Comparison of ENCODE assay signal across 1 cellular context in genomic region chr11:44978279-44978960, GRCh38.
A peak's percentile ranks its signal among the peaks of the same experiment; 100 is the strongest.
TF ChIP-seq lines count a peak whose summit lies in the region.

No MANE protein-coding gene starts in this region.

TF ChIP-seq in HEK293, 187 proteins besides CTCF, POLR2A, EP300 and RAD21 (continued from another document):
- TF ChIP-seq ZBTB10 (tag by site-specific recombination; IDR thresholded peaks at IDR 0.05) (peak; percentile 33; the same call in 1 of the 2 replicates), ZNF776 (tag by site-specific recombination; IDR thresholded peaks at IDR 0.05; ENCODE audit: borderline replicate concordance) (0 out of 2 replicates have a peak, but pooled peaks have one; percentile 14), ZSCAN16 (tag by site-specific recombination; IDR thresholded peaks at IDR 0.05) (no peak), ZSCAN4 (tag by site-specific recombination; IDR thresholded peaks at IDR 0.05) (peak; percentile 97), ZNF473 (tag by site-specific recombination; IDR thresholded peaks at IDR 0.05) (no peak), ZNF16 (tag by site-specific recombination; IDR thresholded peaks at IDR 0.05; ENCODE audit: low read depth) (no peak), PATZ1 (tag by site-specific recombination; IDR thresholded peaks at IDR 0.05) (no peak), SALL2 (tag by site-specific recombination; IDR thresholded peaks at IDR 0.05; ENCODE audit: borderline replicate concordance) (0 out of 2 replicates have a peak, but pooled peaks have one; percentile 50), ZNF292 (tag by site-specific recombination; IDR thresholded peaks at IDR 0.05; ENCODE audit: borderline replicate concordance, low read depth) (no peak), ZNF621 (tag by site-specific recombination; IDR thresholded peaks at IDR 0.05) (peak; percentile 66; the same call in 1 of the 2 replicates), ZNF157 (tag by site-specific recombination; IDR thresholded peaks at IDR 0.05) (peak; percentile 34; the same call in 1 of the 2 replicates), ZFP3 (tag by site-specific recombination; IDR thresholded peaks at IDR 0.05; ENCODE audit: low read depth) (no peak), ZBTB17 (tag by site-specific recombination; IDR thresholded peaks at IDR 0.05) (no peak), KLF7 (tag by site-specific recombination; IDR thresholded peaks at IDR 0.05; ENCODE audit: borderline replicate concordance) (no peak), ZNF391 (tag by site-specific recombination; IDR thresholded peaks at IDR 0.05; ENCODE audit: borderline replicate concordance, low read depth) (no peak), ZNF549 (tag by site-specific recombination; IDR thresholded peaks at IDR 0.05) (no peak), HOXA7 (CRISPR knock-in tag; IDR thresholded peaks at IDR 0.05; ENCODE audit: borderline replicate concordance) (no peak), FEZF1 (tag by site-specific recombination; IDR thresholded peaks at IDR 0.05) (no peak), ZNF121 (tag by site-specific recombination; IDR thresholded peaks at IDR 0.05) (no peak), OVOL3 (tag by site-specific recombination; IDR thresholded peaks at IDR 0.05) (no peak), GLI4 (tag by site-specific recombination; IDR thresholded peaks at IDR 0.05) (0 out of 2 replicates have a peak, but pooled peaks have one; percentile 28), EGR2 (tag by site-specific recombination; IDR thresholded peaks at IDR 0.05; ENCODE audit: low read depth) (no peak), ZNF571 (tag by site-specific recombination; IDR thresholded peaks at IDR 0.05) (0 out of 2 replicates have a peak, but pooled peaks have one; percentile 45), ZNF843 (tag by site-specific recombination; IDR thresholded peaks at IDR 0.05) (no peak), ZNF596 (tag by site-specific recombination; IDR thresholded peaks at IDR 0.05) (no peak), ZNF791 (tag by site-specific recombination; IDR thresholded peaks at IDR 0.05) (no peak), REST (tag by site-specific recombination; IDR thresholded peaks at IDR 0.05) (no peak), ZNF548 (tag by site-specific recombination; IDR thresholded peaks at IDR 0.05) (no peak)
- TF ChIP-seq, protein P1, sequence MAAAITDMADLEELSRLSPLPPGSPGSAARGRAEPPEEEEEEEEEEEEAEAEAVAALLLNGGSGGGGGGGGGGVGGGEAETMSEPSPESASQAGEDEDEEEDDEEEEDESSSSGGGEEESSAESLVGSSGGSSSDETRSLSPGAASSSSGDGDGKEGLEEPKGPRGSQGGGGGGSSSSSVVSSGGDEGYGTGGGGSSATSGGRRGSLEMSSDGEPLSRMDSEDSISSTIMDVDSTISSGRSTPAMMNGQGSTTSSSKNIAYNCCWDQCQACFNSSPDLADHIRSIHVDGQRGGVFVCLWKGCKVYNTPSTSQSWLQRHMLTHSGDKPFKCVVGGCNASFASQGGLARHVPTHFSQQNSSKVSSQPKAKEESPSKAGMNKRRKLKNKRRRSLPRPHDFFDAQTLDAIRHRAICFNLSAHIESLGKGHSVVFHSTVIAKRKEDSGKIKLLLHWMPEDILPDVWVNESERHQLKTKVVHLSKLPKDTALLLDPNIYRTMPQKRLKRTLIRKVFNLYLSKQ (tag by site-specific recombination; IDR thresholded peaks at IDR 0.05; ENCODE audit: borderline replicate concordance): no peak
- TF ChIP-seq, protein P2, sequence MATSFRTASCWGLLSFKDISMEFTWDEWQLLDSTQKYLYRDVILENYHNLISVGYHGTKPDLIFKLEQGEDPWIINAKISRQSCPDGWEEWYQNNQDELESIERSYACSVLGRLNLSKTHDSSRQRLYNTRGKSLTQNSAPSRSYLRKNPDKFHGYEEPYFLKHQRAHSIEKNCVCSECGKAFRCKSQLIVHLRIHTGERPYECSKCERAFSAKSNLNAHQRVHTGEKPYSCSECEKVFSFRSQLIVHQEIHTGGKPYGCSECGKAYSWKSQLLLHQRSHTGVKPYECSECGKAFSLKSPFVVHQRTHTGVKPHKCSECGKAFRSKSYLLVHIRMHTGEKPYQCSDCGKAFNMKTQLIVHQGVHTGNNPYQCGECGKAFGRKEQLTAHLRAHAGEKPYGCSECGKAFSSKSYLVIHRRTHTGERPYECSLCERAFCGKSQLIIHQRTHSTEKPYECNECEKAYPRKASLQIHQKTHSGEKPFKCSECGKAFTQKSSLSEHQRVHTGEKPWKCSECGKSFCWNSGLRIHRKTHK (tag by site-specific recombination; IDR thresholded peaks at IDR 0.05): no peak
- TF ChIP-seq, protein P3, sequence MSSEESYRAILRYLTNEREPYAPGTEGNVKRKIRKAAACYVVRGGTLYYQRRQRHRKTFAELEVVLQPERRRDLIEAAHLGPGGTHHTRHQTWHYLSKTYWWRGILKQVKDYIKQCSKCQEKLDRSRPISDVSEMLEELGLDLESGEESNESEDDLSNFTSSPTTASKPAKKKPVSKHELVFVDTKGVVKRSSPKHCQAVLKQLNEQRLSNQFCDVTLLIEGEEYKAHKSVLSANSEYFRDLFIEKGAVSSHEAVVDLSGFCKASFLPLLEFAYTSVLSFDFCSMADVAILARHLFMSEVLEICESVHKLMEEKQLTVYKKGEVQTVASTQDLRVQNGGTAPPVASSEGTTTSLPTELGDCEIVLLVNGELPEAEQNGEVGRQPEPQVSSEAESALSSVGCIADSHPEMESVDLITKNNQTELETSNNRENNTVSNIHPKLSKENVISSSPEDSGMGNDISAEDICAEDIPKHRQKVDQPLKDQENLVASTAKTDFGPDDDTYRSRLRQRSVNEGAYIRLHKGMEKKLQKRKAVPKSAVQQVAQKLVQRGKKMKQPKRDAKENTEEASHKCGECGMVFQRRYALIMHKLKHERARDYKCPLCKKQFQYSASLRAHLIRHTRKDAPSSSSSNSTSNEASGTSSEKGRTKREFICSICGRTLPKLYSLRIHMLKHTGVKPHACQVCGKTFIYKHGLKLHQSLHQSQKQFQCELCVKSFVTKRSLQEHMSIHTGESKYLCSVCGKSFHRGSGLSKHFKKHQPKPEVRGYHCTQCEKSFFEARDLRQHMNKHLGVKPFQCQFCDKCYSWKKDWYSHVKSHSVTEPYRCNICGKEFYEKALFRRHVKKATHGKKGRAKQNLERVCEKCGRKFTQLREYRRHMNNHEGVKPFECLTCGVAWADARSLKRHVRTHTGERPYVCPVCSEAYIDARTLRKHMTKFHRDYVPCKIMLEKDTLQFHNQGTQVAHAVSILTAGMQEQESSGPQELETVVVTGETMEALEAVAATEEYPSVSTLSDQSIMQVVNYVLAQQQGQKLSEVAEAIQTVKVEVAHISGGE (tag by site-specific recombination; conservative IDR thresholded peaks at IDR 0.05; ENCODE audit: low read depth): no peak
